21 cellular contexts compared by ENCODE assay signal in genomic region chr3:141776885-141777284, GRCh38. TPM values are rescaled to one million over a fixed set of nuclear protein-coding genes. Genes with fewer than 3 reads are reported as not detected.
DNase-seq lines count a peak whose midpoint lies in the region; ATAC-seq, FAIRE-seq and TF ChIP-seq lines count a peak whose summit lies in the region.
"Had no signal": no experiment of that assay in that cellular context is flagged by ENCODE, and none has a peak within 500 bp of the region (broad histone marks: within the 10 kb centered on the region; RNA-seq: fewer than 3 reads in every experiment).

No MANE protein-coding gene starts in this region.

- 92% methylated on average over 14 of the region's 15 CpGs for WGBS in esophagus muscularis mucosa
- 79 to 84% methylated on average over 15 of the region's 15 CpGs for WGBS in body of pancreas, 2 donors

- H3K36me3 ChIP-seq in esophagus muscularis mucosa = no peaks in the 10 kb centered on the region
- no peaks in the 10 kb centered on the region for H3K36me3 ChIP-seq in neural progenitor cell
- H3K36me3 ChIP-seq in thoracic aorta = no peaks in the 10 kb centered on the region
- H3K36me3 ChIP-seq in body of pancreas (replicated peaks in 1 of 2; ENCODE audit: insufficient read depth in 1 of 2, low read depth in 2 of 2) = no peaks in the 10 kb centered on the region
- H3K36me3 ChIP-seq: BLaER1 had no signal

- FAIRE-seq in GM12891 (lab: Jason Lieb, UNC) = no peak
- FAIRE-seq: A204.1, H54 had no signal

- ATAC-seq in thoracic aorta (ENCODE audit: insufficient number of reproducible peaks, low FRiP score, low read depth) (no peak), body of pancreas (no peak)

- no peak overlapping the region for H2AFZ ChIP-seq in neural progenitor cell (replicated peaks)

- no peaks in the 10 kb centered on the region for H3K4me1 ChIP-seq in esophagus muscularis mucosa
- no peaks in the 10 kb centered on the region for H3K4me1 ChIP-seq in neural progenitor cell
- no peaks in the 10 kb centered on the region for H3K4me1 ChIP-seq in thoracic aorta (ENCODE audit: control insufficient read depth in 1 of 2, low read depth in 2 of 2)
- H3K4me1 ChIP-seq in body of pancreas = no peaks in the 10 kb centered on the region
- H3K4me1 ChIP-seq: BLaER1 had no signal

- no peak overlapping the region for H3K4me3 Mint-ChIP-seq in neural progenitor cell
- H3K4me3 Mint-ChIP-seq: CD14-positive monocyte; CD4-positive, alpha-beta memory T cell had no signal

- intact Hi-C loops in esophagus muscularis mucosa (cut with DNase I) (no loop called here), body of pancreas (cut with DNase I) (no loop called here)

- no peak overlapping the region for H3K27ac ChIP-seq in esophagus muscularis mucosa (replicated peaks in 1 of 4)
- H3K27ac ChIP-seq in neural progenitor cell = no peak overlapping the region
- no peak overlapping the region for H3K27ac ChIP-seq in thoracic aorta
- no peak overlapping the region for H3K27ac ChIP-seq in body of pancreas
- H3K27ac ChIP-seq: BLaER1, HL-60 had no signal

- no peak for TF ChIP-seq CTCF in esophagus muscularis mucosa (IDR thresholded peaks at IDR 0.05)
- TF ChIP-seq CTCF in neural progenitor cell (IDR thresholded peaks at IDR 0.05) = no peak
- TF ChIP-seq CTCF in thoracic aorta (IDR thresholded peaks at IDR 0.05) = no peak
- TF ChIP-seq CTCF in body of pancreas (IDR thresholded peaks at IDR 0.05) = no peak

- no peaks in the 10 kb centered on the region for H3K36me3 Mint-ChIP-seq in neural progenitor cell
- H3K36me3 Mint-ChIP-seq: CD14-positive monocyte; CD4-positive, alpha-beta memory T cell had no signal

- H3K79me2 ChIP-seq in neural progenitor cell (ENCODE audit: low read depth) = no peaks in the 10 kb centered on the region

- peak overlapping the region; percentile 25 for H3K27ac Mint-ChIP-seq in neural progenitor cell
- H3K27ac Mint-ChIP-seq: CD4-positive, alpha-beta memory T cell had no signal

- peaks cover 0 to 8% (median 0%) of the 10 kb centered on the region in 4 donors for H3K27me3 ChIP-seq in esophagus muscularis mucosa
- no peaks in the 10 kb centered on the region for H3K27me3 ChIP-seq in neural progenitor cell
- no peaks in the 10 kb centered on the region for H3K27me3 ChIP-seq in thoracic aorta (replicated peaks; ENCODE audit: insufficient read depth)
- H3K27me3 ChIP-seq in body of pancreas = no peaks in the 10 kb centered on the region
- H3K27me3 ChIP-seq: BLaER1 had no signal

- peaks cover 7% of the 10 kb centered on the region for H3K4me1 Mint-ChIP-seq in neural progenitor cell
- H3K4me1 Mint-ChIP-seq: CD14-positive monocyte; CD4-positive, alpha-beta memory T cell had no signal

- no peak for TF ChIP-seq EP300 in esophagus muscularis mucosa (IDR thresholded peaks at IDR 0.05)

- H3K9me3 ChIP-seq in esophagus muscularis mucosa = no peaks in the 10 kb centered on the region
- no peaks in the 10 kb centered on the region for H3K9me3 ChIP-seq in neural progenitor cell (ENCODE audit: low read depth)
- H3K9me3 ChIP-seq in thoracic aorta = no peaks in the 10 kb centered on the region
- H3K9me3 ChIP-seq in body of pancreas = no peaks in the 10 kb centered on the region
- H3K9me3 ChIP-seq: BLaER1 had no signal

- no peaks in the 10 kb centered on the region for H3F3A ChIP-seq in neural progenitor cell (ENCODE audit: low read depth)

- H4K20me1 ChIP-seq in neural progenitor cell (ENCODE audit: low read depth) = no peaks in the 10 kb centered on the region
- H4K20me1 ChIP-seq: BLaER1 had no signal

- peaks cover 2% of the 10 kb centered on the region for H3K9me3 Mint-ChIP-seq in neural progenitor cell

- DNase-seq in RPMI7951 (ENCODE audit: low read depth) (peak; percentile 13), esophagus muscularis mucosa (ENCODE audit: extremely low spot score) (peak; percentile 29), neural progenitor cell (ENCODE audit: low spot score) (no peak), thoracic aorta (ENCODE audit: low spot score) (no peak), NCI-H2029 treated with DMSO at 0.1 percent for 48 hours (lab: John Stamatoyannopoulos, UW) (no peak), body of pancreas (no peak), GM12891 (ENCODE audit: insufficient read length, low spot score) (no peak)
- no peak for DNase-seq in stimulated activated CD8-positive, alpha-beta memory T cell treated with anti-CD3 and anti-CD28 coated beads, Interleukin-4, amount 100 ng/mL, for 48 hours
- DNase-seq: ACHN; CD4-positive, alpha-beta memory T cell; DMS153; DMS79; GDM1; HCEC 1CT had no signal

- H3K4me3 ChIP-seq in esophagus muscularis mucosa = no peak overlapping the region
- no peak overlapping the region for H3K4me3 ChIP-seq in neural progenitor cell
- H3K4me3 ChIP-seq in thoracic aorta = peak overlapping the region; percentile 35
- no peak overlapping the region for H3K4me3 ChIP-seq in body of pancreas
- H3K4me3 ChIP-seq: BLaER1 had no signal

- TF ChIP-seq POLR2A in esophagus muscularis mucosa (IDR thresholded peaks at IDR 0.05; ENCODE audit: low read depth) = no peak
- no peak for TF ChIP-seq POLR2A in body of pancreas (IDR thresholded peaks at IDR 0.05)
- TF ChIP-seq POLR2A in GM12891 (IDR thresholded peaks at IDR 0.05; ENCODE audit: low read depth, low read length) = no peak

- H3K9ac ChIP-seq in neural progenitor cell = no peak overlapping the region
- H3K9ac ChIP-seq: BLaER1 had no signal

- H3K27me3 Mint-ChIP-seq in neural progenitor cell (ENCODE audit: insufficient read depth, low read depth) = peaks cover 2% of the 10 kb centered on the region

- H3K4me2 ChIP-seq in neural progenitor cell = no peak overlapping the region
- H3K4me2 ChIP-seq: BLaER1 had no signal

TF ChIP-seq in GM12891, 5 proteins besides CTCF, POLR2A, EP300 and RAD21:
- TF ChIP-seq PAX5 (IDR thresholded peaks at IDR 0.05; ENCODE audit: insufficient read depth, low read length, severe bottlenecking) = no peak
- no peak for TF ChIP-seq SPI1 (IDR thresholded peaks at IDR 0.05; ENCODE audit: low read depth, low read length)
- TF ChIP-seq POU2F2 (IDR thresholded peaks at IDR 0.05; ENCODE audit: low read depth, low read length) = no peak
- TF ChIP-seq POLR2AphosphoS5 (IDR thresholded peaks at IDR 0.05; ENCODE audit: low read depth, low read length) = no peak
- no peak for TF ChIP-seq TAF1 (IDR thresholded peaks at IDR 0.05; ENCODE audit: low read depth, low read length)

RNA-seq across cellular contexts. Expression of gene GRK7, which starts 13.7 kb away (rescaled TPM):
- total RNA-seq in RPMI7951 (2014; rRNA removed; shearing (Covaris generic)) = 0.10 TPM in 1 of 2 replicates, not detected in the other
- total RNA-seq in esophagus muscularis mucosa (under 1 TPM in 1 of 4 donors, not detected in 3; 0.11 TPM), neural progenitor cell (ENCODE audit: low replicate concordance) (0.03 TPM in 1 of 2 replicates, not detected in the other), thoracic aorta (not detected), body of pancreas (not detected)
- polyA plus RNA-seq in GM12891 (2012; ENCODE audit: low read depth, missing spikeins) = not detected
- total RNA-seq: Daoy, HT1080 had no signal
- polyA plus RNA-seq: CD4-positive, alpha-beta memory T cell had no signal

RNA-seq across cellular contexts. Expression of gene RNF7, which starts 38.8 kb away (rescaled TPM):
- 107 and 139 TPM in 2 replicates for total RNA-seq in RPMI7951 (2014; rRNA removed; shearing (Covaris generic))
- total RNA-seq in esophagus muscularis mucosa (100 to 1,000 TPM in 1 of 4 donors, 10 to 100 TPM in 3; 47.2 to 107 (median 80.2) TPM), neural progenitor cell (ENCODE audit: low replicate concordance) (105 and 114 TPM in 2 replicates), thoracic aorta (10 to 100 TPM; 53.9 to 54.7 TPM), body of pancreas (10 to 100 TPM; 12.5 to 61.2 TPM)
- polyA plus RNA-seq in GM12891 (2012; ENCODE audit: low read depth, missing spikeins) = 61.0 TPM

Comparison
In these comparisons a context has a peak if more than half of its experiments do, and no peak if none do; other contexts are left out.
1. DNase-seq: peak in RPMI7951 (single experiment) and esophagus muscularis mucosa (single experiment); none in neural progenitor cell (single experiment), thoracic aorta (single experiment), NCI-H2029 treated with DMSO at 0.1 percent for 48 hours (single experiment), body of pancreas (0 of 4), stimulated activated CD8-positive, alpha-beta memory T cell treated with anti-CD3 and anti-CD28 coated beads, Interleukin-4, amount 100 ng/mL, for 48 hours (single experiment) and GM12891 (single experiment).